8 cellular contexts compared by ENCODE assay signal in the genomic region with DNA sequence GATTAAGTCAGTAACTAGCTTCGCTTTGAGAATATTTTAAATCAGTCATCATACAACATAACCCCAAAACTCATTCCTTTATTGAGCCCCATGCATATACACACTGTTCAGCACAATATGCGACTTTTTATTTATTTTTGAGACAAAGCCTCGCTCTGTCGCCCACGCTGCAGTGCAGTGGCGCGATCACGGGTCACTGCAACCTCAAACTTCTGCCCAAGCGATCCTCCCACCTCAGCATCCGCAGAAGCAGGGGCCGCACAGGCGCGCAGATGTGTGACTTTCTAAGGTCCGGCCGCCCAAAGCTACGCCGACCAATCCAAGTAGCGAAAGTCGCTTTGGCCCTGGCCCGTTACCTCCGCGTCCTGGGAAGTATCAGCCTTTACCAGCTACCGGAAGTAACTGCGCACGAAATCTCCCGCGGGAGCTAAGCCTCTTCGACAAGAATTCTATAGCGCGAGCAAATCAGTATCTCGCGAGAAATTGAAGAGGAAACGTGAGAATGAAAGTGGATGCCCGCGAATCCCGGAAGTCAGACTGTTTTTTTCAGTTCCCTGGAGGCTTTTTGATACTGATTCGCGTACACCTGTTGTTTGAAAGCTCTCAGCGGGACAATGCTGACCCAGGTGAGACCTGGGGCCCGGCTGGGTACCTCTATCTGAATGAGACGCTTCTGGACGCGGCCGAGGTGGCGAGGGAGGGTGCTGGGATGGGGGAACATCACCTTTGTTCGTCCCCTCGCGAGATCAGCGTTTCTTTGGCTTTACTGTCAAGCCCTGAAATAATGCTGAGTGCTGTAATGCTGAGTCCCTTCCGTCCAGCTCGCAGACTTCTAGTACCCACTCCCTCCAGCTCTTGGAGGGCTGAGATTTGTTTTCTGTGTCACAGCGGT. TPM values are rescaled to one million over a fixed set of nuclear protein-coding genes. Genes with fewer than 3 reads are reported as not detected.
DNase-seq lines count a peak whose midpoint lies in the region; FAIRE-seq and TF ChIP-seq lines count a peak whose summit lies in the region.

A gene (minus strand): TSS at position 404 of the 892 bp plus-strand sequence. CDS start 1,405 bp downstream, outside the sequence.
A gene (plus strand): TSS at position 549 of the 892 bp plus-strand sequence. CDS start 66 bp downstream, at position 615.

- peaks cover 26% of the 10 kb centered on the region for H3K79me2 ChIP-seq in MM.1S (ENCODE audit: low read length)

- peak; percentile 98 for FAIRE-seq in G401.6 (lab: Jason Lieb, UNC)

- H3K9ac ChIP-seq in MM.1S (ENCODE audit: low read length): peak within 1 kb of the TSS; percentile 92

- no peaks in the 10 kb centered on the region for H3K9me2 ChIP-seq in MM.1S (replicated peaks; ENCODE audit: insufficient read depth, low read length)

- 0 out of 2 replicates have a peak, but pooled peaks cover 4% of the 10 kb centered on the region for H3K36me3 ChIP-seq in MM.1S (replicated peaks; ENCODE audit: insufficient read depth, low read length)

- H3F3A ChIP-seq in MM.1S (ENCODE audit: insufficient read depth, low read length): peaks cover 18% of the 10 kb centered on the region

- H3K27ac ChIP-seq in MM.1S (ENCODE audit: low read length): peak within 1 kb of the TSS; percentile 97

- no peaks in the 10 kb centered on the region for H3K27me3 ChIP-seq in MM.1S (replicated peaks; ENCODE audit: insufficient read depth, low read length)

- H3K4me3 ChIP-seq in MM.1S (ENCODE audit: low read length) (peak within 1 kb of the TSS; percentile 98), fibroblast of villous mesenchyme (ENCODE audit: low read depth, low read length) (peak within 1 kb of the TSS; percentile 89)

- H3K4me2 ChIP-seq in MM.1S (ENCODE audit: low read depth, low read length): peak within 1 kb of the TSS; percentile 78

- TF ChIP-seq CTCF in MM.1S (IDR thresholded peaks at IDR 0.05; ENCODE audit: low read length): no peak
- no peak for TF ChIP-seq CTCF in fibroblast of villous mesenchyme (IDR thresholded peaks at IDR 0.05; ENCODE audit: insufficient read depth, low read depth, low read length)
- TF ChIP-seq CTCF in nephron progenitor cell (IDR thresholded peaks at IDR 0.05): no peak

- H3K9me3 ChIP-seq in MM.1S (replicated peaks; ENCODE audit: insufficient read depth, low read length): no peaks in the 10 kb centered on the region

- no peaks in the 10 kb centered on the region for H4K20me1 ChIP-seq in MM.1S (ENCODE audit: insufficient read depth, low read length)

- no peaks in the 10 kb centered on the region for H3K27me3 Mint-ChIP-seq in nephron progenitor cell (ENCODE audit: low read depth, poor library complexity)
- H3K27me3 Mint-ChIP-seq in stimulated activated naive CD8-positive, alpha-beta T cell treated with anti-CD3 and anti-CD28 coated beads, Interleukin-15, Interleukin-2, amounts not matched to agents 100 ng/mL and 50 ng/mL, for 24 hours: no peaks in the 10 kb centered on the region

- DNase-seq in HCEC 1CT (peak; percentile 97), MM.1S (peak; percentile 98), SHP77 treated with DMSO at 0.1 percent for 48 hours (lab: John Stamatoyannopoulos, UW) (peak; percentile 95), activated gamma-delta T cell (lab: John Stamatoyannopoulos, UW) (peak; percentile 18), fibroblast of villous mesenchyme (ENCODE audit: low read depth) (peak; percentile 99), nephron progenitor cell (peak; percentile 85)

- peak within 1 kb of the TSS; percentile 100 for H3K27ac Mint-ChIP-seq in nephron progenitor cell
- H3K27ac Mint-ChIP-seq in stimulated activated naive CD8-positive, alpha-beta T cell treated with anti-CD3 and anti-CD28 coated beads, Interleukin-15, Interleukin-2, amounts not matched to agents 100 ng/mL and 50 ng/mL, for 24 hours: peak within 1 kb of the TSS; percentile 100

- peaks cover 7% of the 10 kb centered on the region; the same call in 1 of the 2 replicates for H3K4me1 ChIP-seq in MM.1S (ENCODE audit: low read length)

- peaks cover 10% of the 10 kb centered on the region for H3K9me3 Mint-ChIP-seq in nephron progenitor cell
- peaks cover 4% of the 10 kb centered on the region for H3K9me3 Mint-ChIP-seq in stimulated activated naive CD8-positive, alpha-beta T cell treated with anti-CD3 and anti-CD28 coated beads, Interleukin-15, Interleukin-2, amounts not matched to agents 100 ng/mL and 50 ng/mL, for 24 hours

- H3K36me3 Mint-ChIP-seq in nephron progenitor cell (ENCODE audit: low read depth): peaks cover 53% of the 10 kb centered on the region
- H3K36me3 Mint-ChIP-seq in stimulated activated naive CD8-positive, alpha-beta T cell treated with anti-CD3 and anti-CD28 coated beads, Interleukin-15, Interleukin-2, amounts not matched to agents 100 ng/mL and 50 ng/mL, for 24 hours (ENCODE audit: low read depth): peaks cover 60% of the 10 kb centered on the region

- H3K4me1 Mint-ChIP-seq in nephron progenitor cell: peaks cover 30% of the 10 kb centered on the region
- H3K4me1 Mint-ChIP-seq in stimulated activated naive CD8-positive, alpha-beta T cell treated with anti-CD3 and anti-CD28 coated beads, Interleukin-15, Interleukin-2, amounts not matched to agents 100 ng/mL and 50 ng/mL, for 24 hours (ENCODE audit: low read depth): peaks cover 48% of the 10 kb centered on the region

- peak within 1 kb of the TSS; percentile 65 for H2AFZ ChIP-seq in MM.1S (ENCODE audit: low read length)

- H3K4me3 Mint-ChIP-seq in nephron progenitor cell: peak within 1 kb of the TSS; percentile 99
- peak within 1 kb of the TSS; percentile 100 for H3K4me3 Mint-ChIP-seq in stimulated activated naive CD8-positive, alpha-beta T cell treated with anti-CD3 and anti-CD28 coated beads, Interleukin-15, Interleukin-2, amounts not matched to agents 100 ng/mL and 50 ng/mL, for 24 hours

RNA-seq across cellular contexts. Expression of the first gene that starts in this region (rescaled TPM):
- total RNA-seq in fibroblast of villous mesenchyme: 3.2 and 4.7 TPM in 2 replicates

RNA-seq across cellular contexts. Expression of the second gene that starts in this region (rescaled TPM):
- total RNA-seq in fibroblast of villous mesenchyme: 13.4 and 15.5 TPM in 2 replicates

Comparison
In these comparisons a context has a peak if more than half of its experiments do, and no peak if none do; other contexts are left out.
1. Peak in every context shown above with its lines: DNase-seq, H3K4me3 ChIP-seq and H3K27ac ChIP-seq.
2. DNase-seq: peak in every context shown above with its lines; median percentile 99 in fibroblast of villous mesenchyme; 98 in MM.1S; 97 in HCEC 1CT; 95 in SHP77 treated with DMSO at 0.1 percent for 48 hours; 85 in nephron progenitor cell; 18 in activated gamma-delta T cell.